21 cellular contexts compared by ENCODE assay signal in genomic region chr1:156694563-156694962, GRCh38. TPM values are rescaled to one million over a fixed set of nuclear protein-coding genes. Genes with fewer than 3 reads are reported as not detected.
DNase-seq lines count a peak whose midpoint lies in the region; ATAC-seq and TF ChIP-seq lines count a peak whose summit lies in the region.
"Had no signal": no experiment of that assay in that cellular context is flagged by ENCODE, and none has a peak within 500 bp of the region (broad histone marks: within the 10 kb centered on the region; RNA-seq: fewer than 3 reads in every experiment).

No MANE protein-coding gene starts in this region.

- H3K27ac Mint-ChIP-seq in T-helper 2 cell treated with Interferon-gamma antibody and Interleukin-4, amounts not matched to agents 5 μg/mL and 100 μg/mL, for 36 hours, result peak overlapping the region; percentile 55
- peak overlapping the region; percentile 94 for H3K27ac Mint-ChIP-seq in mesothelial cell of epicardium
- H3K27ac Mint-ChIP-seq: activated T-helper 2 cell treated with anti-CD3 and anti-CD28 coated beads, Interferon-gamma antibody, Interleukin-2, Interleukin-4, amounts not matched to agents 10 μg/mL and 5 μg/mL and 100 μg/mL, durations not matched to agents 14 hours and 24 hours and 36 hours; CD14-positive monocyte; stimulated activated effector memory CD8-positive, alpha-beta T cell treated with anti-CD3 and anti-CD28 coated beads, Interleukin-12 subunit alpha, Interleukin-12 subunit beta, amount 100 ng/mL, for 72 hours; T-helper 17 cell had no signal

- H3K9ac ChIP-seq in mammary epithelial cell (ENCODE audit: insufficient read depth, low read length), result no peak overlapping the region

- 86% methylated on average over 9 of the region's 9 CpGs for WGBS in mammary epithelial cell (ENCODE audit: low coverage, missing lambda C conversion rate)

- no peaks in the 10 kb centered on the region for H3K9me3 Mint-ChIP-seq in T-helper 2 cell treated with Interferon-gamma antibody and Interleukin-4, amounts not matched to agents 5 μg/mL and 100 μg/mL, for 36 hours
- H3K9me3 Mint-ChIP-seq in mesothelial cell of epicardium, result no peaks in the 10 kb centered on the region
- H3K9me3 Mint-ChIP-seq: activated T-helper 2 cell treated with anti-CD3 and anti-CD28 coated beads, Interferon-gamma antibody, Interleukin-2, Interleukin-4, amounts not matched to agents 10 μg/mL and 5 μg/mL and 100 μg/mL, durations not matched to agents 14 hours and 24 hours and 36 hours; stimulated activated effector memory CD8-positive, alpha-beta T cell treated with anti-CD3 and anti-CD28 coated beads, Interleukin-12 subunit alpha, Interleukin-12 subunit beta, amount 100 ng/mL, for 72 hours had no signal

- no peak overlapping the region for H3K4me2 ChIP-seq in mammary epithelial cell (ENCODE audit: insufficient read depth, low read depth, low read length)

- peak overlapping the region; percentile 32 for H2AFZ ChIP-seq in mammary epithelial cell (ENCODE audit: low read depth, low read length)

- H3K4me1 Mint-ChIP-seq in T-helper 2 cell treated with Interferon-gamma antibody and Interleukin-4, amounts not matched to agents 5 μg/mL and 100 μg/mL, for 36 hours (ENCODE audit: low read depth), result peaks cover 12% of the 10 kb centered on the region
- peaks cover 66% of the 10 kb centered on the region for H3K4me1 Mint-ChIP-seq in mesothelial cell of epicardium

- H3K4me1 ChIP-seq in mammary epithelial cell (ENCODE audit: insufficient read depth, low read length), result peaks cover 34% of the 10 kb centered on the region

- no peak overlapping the region for H3K4me3 ChIP-seq in mammary epithelial cell (replicated peaks in 1 of 3; ENCODE audit: insufficient read depth in 1 of 3, low read depth in 2 of 3, low read length in 3 of 3)
- H3K4me3 ChIP-seq: left lung, prostate gland, tibial artery had no signal

- H3K27me3 ChIP-seq in mammary epithelial cell (ENCODE audit: insufficient read depth, low read length), result no peaks in the 10 kb centered on the region

- no peak overlapping the region for H3K4me3 Mint-ChIP-seq in T-helper 2 cell treated with Interferon-gamma antibody and Interleukin-4, amounts not matched to agents 5 μg/mL and 100 μg/mL, for 36 hours
- peak overlapping the region; percentile 74 for H3K4me3 Mint-ChIP-seq in mesothelial cell of epicardium
- H3K4me3 Mint-ChIP-seq: CD14-positive monocyte; stimulated activated effector memory CD8-positive, alpha-beta T cell treated with anti-CD3 and anti-CD28 coated beads, Interleukin-12 subunit alpha, Interleukin-12 subunit beta, amount 100 ng/mL, for 72 hours; T-helper 17 cell had no signal

- no peak for ATAC-seq in left lobe of liver
- ATAC-seq in HG02798 (IDR thresholded peaks at IDR 0.05; ENCODE audit: poor library complexity, unreplicated experiment), result no peak
- ATAC-seq: activated CD4-positive, CD25-positive, alpha-beta regulatory T cell treated with anti-CD3 and anti-CD28 coated beads, Interleukin-2, amount 50 U/mL, for 24 hours; left lung; stimulated activated effector memory CD8-positive, alpha-beta T cell treated with anti-CD3 and anti-CD28 coated beads, Interleukin-12 subunit alpha, Interleukin-12 subunit beta, amount 100 ng/mL, for 72 hours; T-helper 17 cell had no signal

- in situ Hi-C loops in mammary epithelial cell (cut with MboI; ENCODE audit: low sequenced_read_pairs in 2 of 2), result loop anchor here in 1 of 2 donors (25.0 kb wide), 1 partner anchor 168 kb away; the partner anchor contains the start of genes INSRR and NTRK1

- no peaks in the 10 kb centered on the region for H3K79me2 ChIP-seq in mammary epithelial cell (ENCODE audit: insufficient read depth, low read length)

- no peaks in the 10 kb centered on the region for H4K20me1 ChIP-seq in mammary epithelial cell (ENCODE audit: insufficient read depth, low read length)

- H3K9me3 ChIP-seq in mammary epithelial cell (replicated peaks; ENCODE audit: insufficient read depth, low read length), result no peaks in the 10 kb centered on the region
- H3K9me3 ChIP-seq: left lung, prostate gland, tibial artery had no signal

- no peaks in the 10 kb centered on the region for H3K36me3 ChIP-seq in mammary epithelial cell (ENCODE audit: insufficient read depth, low read length)
- H3K36me3 ChIP-seq: left lung, prostate gland had no signal

- H3K36me3 Mint-ChIP-seq in T-helper 2 cell treated with Interferon-gamma antibody and Interleukin-4, amounts not matched to agents 5 μg/mL and 100 μg/mL, for 36 hours (ENCODE audit: low read depth), result no peaks in the 10 kb centered on the region
- H3K36me3 Mint-ChIP-seq in mesothelial cell of epicardium, result peaks cover 25% of the 10 kb centered on the region

- BruUV-seq in mammary epithelial cell (replicated peaks; lab: Mats Ljungman, UMichigan), result no TSS peak

- TF ChIP-seq CTCF in mammary epithelial cell (conservative IDR thresholded peaks at IDR 0.05 in 1 of 2, IDR thresholded peaks at IDR 0.05 in 1 of 2; ENCODE audit: extremely low read depth in 1 of 2, insufficient read depth in 1 of 2, low read depth in 1 of 2, low read length in 2 of 2) (no peak), mesothelial cell of epicardium (IDR thresholded peaks at IDR 0.05; ENCODE audit: unreplicated experiment) (no peak)

- dilution Hi-C loops in mammary epithelial cell (cut with HindIII; ENCODE audit: low sequenced_read_pairs), result no loop called here

- H3K27ac ChIP-seq in mammary epithelial cell (ENCODE audit: insufficient read depth, low read depth, low read length), result no peak overlapping the region
- H3K27ac ChIP-seq: left lung, tibial artery had no signal

- CTCF ChIA-PET in mammary epithelial cell (lab: Charles Lee; ENCODE audit: low non-redundant PET), result no interaction called here

- no peak for DNase-seq in T-helper 2 cell treated with Interferon-gamma antibody and Interleukin-4, amounts not matched to agents 5 μg/mL and 100 μg/mL, for 36 hours (ENCODE audit: low spot score)
- DNase-seq in T-helper 2 cell (no peak), mammary epithelial cell (no peak), mesothelial cell of epicardium (ENCODE audit: low spot score in 2 of 2, unreplicated experiment in 2 of 2) (no peak), left lobe of liver (ENCODE audit: low spot score) (no peak), NCI-H187 (lab: John Stamatoyannopoulos, UW) (no peak), DMS 273 treated with DMSO at 0.1 percent for 48 hours (lab: John Stamatoyannopoulos, UW) (no peak)
- DNase-seq: amniotic stem cell; cerebellar nuclear complex; NCI-H1436 treated with DMSO at 0.1 percent for 48 hours; SHP77 treated with DMSO at 0.1 percent for 48 hours; stimulated activated CD4-positive, alpha-beta T cell treated with anti-CD3 and anti-CD28 coated beads, Interleukin-12 subunit alpha, Interleukin-12 subunit beta, amount 100 ng/mL, for 4 hours; T-helper 17 cell; tibial artery had no signal

- peaks cover 53% of the 10 kb centered on the region for H3K27me3 Mint-ChIP-seq in T-helper 2 cell treated with Interferon-gamma antibody and Interleukin-4, amounts not matched to agents 5 μg/mL and 100 μg/mL, for 36 hours (ENCODE audit: low read depth)
- no peaks in the 10 kb centered on the region for H3K27me3 Mint-ChIP-seq in mesothelial cell of epicardium (ENCODE audit: low read depth)

- intact Hi-C loops in mammary epithelial cell (cut with micrococcal nuclease), result no loop called here

RNA-seq across cellular contexts. Expression of gene CRABP2, which starts 10.8 kb away (rescaled TPM):
- 10 to 100 TPM in 1 of 2 donors, 1 to 10 TPM in 1; 7.0 to 29.5 TPM for total RNA-seq in mammary epithelial cell
- 6.2 TPM for polyA plus RNA-seq in mammary epithelial cell
- polyA minus RNA-seq in mammary epithelial cell, result 1.3 TPM
- total RNA-seq in mesothelial cell of epicardium, result 676 to 704 TPM (median 686 TPM) in 3 replicates
- total RNA-seq in left lobe of liver, result 0.33 TPM

RNA-seq across cellular contexts. Expression of gene NES, which starts 17.4 kb away (rescaled TPM):
- total RNA-seq in mammary epithelial cell, result 10 to 100 TPM in 1 of 2 donors, under 1 TPM in 1; 0.07 to 49.0 TPM
- 0.06 TPM for polyA plus RNA-seq in mammary epithelial cell
- not detected for polyA minus RNA-seq in mammary epithelial cell
- total RNA-seq in mesothelial cell of epicardium, result 53.8 to 56.9 TPM (median 56.8 TPM) in 3 replicates
- total RNA-seq in left lobe of liver, result 1.4 TPM
- total RNA-seq: activated T-helper 2 cell treated with anti-CD3 and anti-CD28 coated beads, Interferon-gamma antibody, Interleukin-2, Interleukin-4, amounts not matched to agents 10 μg/mL and 5 μg/mL and 100 μg/mL, durations not matched to agents 14 hours and 24 hours and 36 hours; T-helper 17 cell had no signal
- polyA plus RNA-seq: CD14-positive monocyte had no signal

RNA-seq across cellular contexts. Expression of gene METTL25B, which starts 33.7 kb away (rescaled TPM):
- total RNA-seq in mammary epithelial cell (10 to 100 TPM in 1 of 2 donors, 1 to 10 TPM in 1; 9.3 to 24.3 TPM), mesothelial cell of epicardium (36.9 to 39.2 TPM (median 39.0 TPM) in 3 replicates), left lobe of liver (26.8 TPM)
- 10.5 TPM for polyA plus RNA-seq in mammary epithelial cell
- polyA minus RNA-seq in mammary epithelial cell, result 19.3 TPM

RNA-seq across cellular contexts. Expression of gene ISG20L2, which starts 34.0 kb away (rescaled TPM):
- total RNA-seq in mammary epithelial cell (10 to 100 TPM; 27.0 to 42.7 TPM), mesothelial cell of epicardium (37.3 to 41.9 TPM (median 39.3 TPM) in 3 replicates), left lobe of liver (10.8 TPM)
- polyA plus RNA-seq in mammary epithelial cell, result 62.3 TPM
- 33.3 TPM for polyA minus RNA-seq in mammary epithelial cell

RNA-seq across cellular contexts. Expression of gene MRPL24, which starts 46.3 kb away (rescaled TPM):
- 10 to 100 TPM; 25.0 to 86.1 TPM for total RNA-seq in mammary epithelial cell
- 121 TPM for polyA plus RNA-seq in mammary epithelial cell
- 34.3 TPM for polyA minus RNA-seq in mammary epithelial cell
- 35.5 to 40.5 TPM (median 38.4 TPM) in 3 replicates for total RNA-seq in mesothelial cell of epicardium
- 68.7 TPM for total RNA-seq in left lobe of liver

Comparison
In these comparisons a context has a peak if more than half of its experiments do, and no peak if none do; other contexts are left out.
1. RNA of gene CRABP2, which starts 10.8 kb away (total RNA-seq): 676 to 704 TPM in mesothelial cell of epicardium; 7.0 to 29.5 TPM in mammary epithelial cell and 0.33 TPM in left lobe of liver (single experiment); every median in the first group is over 10 times any median in the second.